Comparison of ENCODE assay signal across 8 cellular contexts in genomic region chr4:54092405-54092759, GRCh38. TPM values are rescaled to one million over a fixed set of nuclear protein-coding genes. Genes with fewer than 3 reads are reported as not detected.
DNase-seq lines count a peak whose midpoint lies in the region; TF ChIP-seq lines count a peak whose summit lies in the region.

No MANE protein-coding gene starts in this region.

- H3K9me3 Mint-ChIP-seq in CD4-positive, alpha-beta memory T cell: peaks cover 0 to 5% (median 0%) of the 10 kb centered on the region in 8 donors
- H3K9me3 Mint-ChIP-seq in neural progenitor cell: no peaks in the 10 kb centered on the region

- H3K9me2 ChIP-seq in MM.1S (replicated peaks; ENCODE audit: insufficient read depth, low read length): no peaks in the 10 kb centered on the region

- peaks cover 29% of the 10 kb centered on the region for H3K4me1 ChIP-seq in CD4-positive, alpha-beta memory T cell (ENCODE audit: insufficient read depth, low read length)
- H3K4me1 ChIP-seq in MM.1S (ENCODE audit: low read length) (no peaks in the 10 kb centered on the region), neural progenitor cell (peaks cover 34% of the 10 kb centered on the region)
- peaks cover 10% of the 10 kb centered on the region for H3K4me1 ChIP-seq in effector memory CD4-positive, alpha-beta T cell (ENCODE audit: control insufficient read depth, insufficient read depth, low read length, poor library complexity, severe bottlenecking)

- TF ChIP-seq CTCF in MM.1S (IDR thresholded peaks at IDR 0.05; ENCODE audit: low read length): no peak
- no peak for TF ChIP-seq CTCF in neural progenitor cell (IDR thresholded peaks at IDR 0.05)

- intact Hi-C loops in CD4-positive, alpha-beta memory T cell (cut with micrococcal nuclease): loop anchor here (10.0 kb wide), 1 partner anchor 1438 kb away; the partner anchor contains the start of gene USP46

- CTCF ChIA-PET in CD4-positive, alpha-beta memory T cell (lab: Charles Lee; ENCODE audit: partially characterized antibody): no interaction called here

- H3K9ac ChIP-seq in MM.1S (ENCODE audit: low read length) (no peak overlapping the region), neural progenitor cell (no peak overlapping the region)

- H3K4me1 Mint-ChIP-seq in CD4-positive, alpha-beta memory T cell: peaks cover 7 to 46% (median 21%) of the 10 kb centered on the region in 4 donors
- peaks cover 45% of the 10 kb centered on the region for H3K4me1 Mint-ChIP-seq in neural progenitor cell

- H3K27me3 Mint-ChIP-seq in CD4-positive, alpha-beta memory T cell: peaks cover 49 to 52% of the 10 kb centered on the region in 2 donors
- H3K27me3 Mint-ChIP-seq in neural progenitor cell (ENCODE audit: insufficient read depth, low read depth): peaks cover 63% of the 10 kb centered on the region

- no peak for DNase-seq in CD4-positive, alpha-beta memory T cell
- DNase-seq in MM.1S: no peak
- DNase-seq in effector memory CD4-positive, alpha-beta T cell: no peak
- no peak for DNase-seq in neural progenitor cell (ENCODE audit: low spot score)
- DNase-seq in midbrain (lab: John Stamatoyannopoulos, UW): no peak
- no peak for DNase-seq in NCI-H2029 (lab: John Stamatoyannopoulos, UW)
- no peak for DNase-seq in RKO (ENCODE audit: low spot score)
- DNase-seq in stimulated activated naive CD4-positive, alpha-beta T cell treated with Interleukin-2 at 50 U/mL for 16 hours (lab: John Stamatoyannopoulos, UW): no peak

- peak overlapping the region in 7 of 8 donors; percentile 86 to 95 (median 91) for H3K4me3 Mint-ChIP-seq in CD4-positive, alpha-beta memory T cell
- H3K4me3 Mint-ChIP-seq in neural progenitor cell: peak overlapping the region; percentile 88

- peak overlapping the region; percentile 60 to 68 for H3K4me3 ChIP-seq in CD4-positive, alpha-beta memory T cell (ENCODE audit: low read length in 2 of 2)
- H3K4me3 ChIP-seq in MM.1S (ENCODE audit: low read length) (peak overlapping the region; percentile 46), neural progenitor cell (peak overlapping the region; percentile 52)
- H3K4me3 ChIP-seq in effector memory CD4-positive, alpha-beta T cell (ENCODE audit: insufficient read depth, low read depth, low read length, poor library complexity, severe bottlenecking): peak overlapping the region; percentile 50

- no peaks in the 10 kb centered on the region for H4K20me1 ChIP-seq in MM.1S (ENCODE audit: insufficient read depth, low read length)
- peaks cover 51% of the 10 kb centered on the region for H4K20me1 ChIP-seq in neural progenitor cell (ENCODE audit: low read depth)

- H2AFZ ChIP-seq in MM.1S (ENCODE audit: low read length): peak overlapping the region; percentile 28; the same call in 1 of the 2 replicates
- H2AFZ ChIP-seq in neural progenitor cell (replicated peaks): peak overlapping the region; percentile 71

- no peak overlapping the region for H3K27ac Mint-ChIP-seq in CD4-positive, alpha-beta memory T cell
- no peak overlapping the region for H3K27ac Mint-ChIP-seq in neural progenitor cell

- no peaks in the 10 kb centered on the region for H3K36me3 ChIP-seq in CD4-positive, alpha-beta memory T cell (ENCODE audit: insufficient read depth, low read length)
- no peaks in the 10 kb centered on the region for H3K36me3 ChIP-seq in MM.1S (replicated peaks; ENCODE audit: insufficient read depth, low read length)
- no peaks in the 10 kb centered on the region for H3K36me3 ChIP-seq in effector memory CD4-positive, alpha-beta T cell (ENCODE audit: control insufficient read depth, insufficient read depth, low read length)
- no peaks in the 10 kb centered on the region for H3K36me3 ChIP-seq in neural progenitor cell

- no peaks in the 10 kb centered on the region for H3K9me3 ChIP-seq in CD4-positive, alpha-beta memory T cell (ENCODE audit: control insufficient read depth in 1 of 2, low read length in 2 of 2)
- no peaks in the 10 kb centered on the region for H3K9me3 ChIP-seq in MM.1S (replicated peaks; ENCODE audit: insufficient read depth, low read length)
- H3K9me3 ChIP-seq in effector memory CD4-positive, alpha-beta T cell (ENCODE audit: control insufficient read depth, low read length): no peaks in the 10 kb centered on the region
- H3K9me3 ChIP-seq in neural progenitor cell (ENCODE audit: low read depth): no peaks in the 10 kb centered on the region

- no peaks in the 10 kb centered on the region for H3K36me3 Mint-ChIP-seq in CD4-positive, alpha-beta memory T cell
- no peaks in the 10 kb centered on the region for H3K36me3 Mint-ChIP-seq in neural progenitor cell

- H3K79me2 ChIP-seq in MM.1S (ENCODE audit: low read length) (no peaks in the 10 kb centered on the region), neural progenitor cell (ENCODE audit: low read depth) (no peaks in the 10 kb centered on the region)

- H3K27ac ChIP-seq in CD4-positive, alpha-beta memory T cell (ENCODE audit: low read depth, low read length): no peak overlapping the region
- H3K27ac ChIP-seq in MM.1S (ENCODE audit: low read length) (no peak overlapping the region), neural progenitor cell (no peak overlapping the region)
- H3K27ac ChIP-seq in effector memory CD4-positive, alpha-beta T cell (ENCODE audit: insufficient read depth, low read length, poor library complexity, severe bottlenecking): no peak overlapping the region

- H3F3A ChIP-seq in MM.1S (ENCODE audit: insufficient read depth, low read length): no peaks in the 10 kb centered on the region
- peaks cover 30% of the 10 kb centered on the region for H3F3A ChIP-seq in neural progenitor cell (ENCODE audit: low read depth)

- H3K27me3 ChIP-seq in CD4-positive, alpha-beta memory T cell (ENCODE audit: insufficient read depth, low read length): peaks cover 52% of the 10 kb centered on the region
- H3K27me3 ChIP-seq in MM.1S (replicated peaks; ENCODE audit: insufficient read depth, low read length) (0 out of 2 replicates have a peak, but pooled peaks cover 4% of the 10 kb centered on the region), neural progenitor cell (peaks cover 100% of the 10 kb centered on the region)
- H3K27me3 ChIP-seq in effector memory CD4-positive, alpha-beta T cell (replicated peaks; ENCODE audit: control insufficient read depth, insufficient read depth, low read length, poor library complexity, severe bottlenecking): peaks cover 49% of the 10 kb centered on the region

- peak overlapping the region; percentile 46; the same call in 1 of the 2 replicates for H3K4me2 ChIP-seq in MM.1S (ENCODE audit: low read depth, low read length)
- H3K4me2 ChIP-seq in neural progenitor cell: peak overlapping the region; percentile 90

- POLR2A ChIA-PET in CD4-positive, alpha-beta memory T cell (lab: Charles Lee; ENCODE audit: partially characterized antibody): interaction anchor here (1.8 kb wide), 1 partner anchor 28 kb away, joined by 13 read pairs; the partner anchor contains the start of gene CHIC2

RNA-seq across cellular contexts. Expression of gene GSX2, which starts 7.6 kb away (rescaled TPM):
- total RNA-seq in CD4-positive, alpha-beta memory T cell: not detected
- not detected for polyA plus RNA-seq in CD4-positive, alpha-beta memory T cell
- total RNA-seq in neural progenitor cell (ENCODE audit: low replicate concordance): 0.59 TPM in 1 of 2 replicates, not detected in the other

RNA-seq across cellular contexts. Expression of gene CHIC2, which starts 28.0 kb away (rescaled TPM):
- total RNA-seq in CD4-positive, alpha-beta memory T cell: 10 to 100 TPM; 45.3 to 46.6 TPM
- 100 to 1,000 TPM in 1 of 2 donors, 10 to 100 TPM in 1; 52.6 to 120 TPM for polyA plus RNA-seq in CD4-positive, alpha-beta memory T cell
- total RNA-seq in neural progenitor cell (ENCODE audit: low replicate concordance): 12.8 and 16.9 TPM in 2 replicates
